In genomic region chr21:44194451-44194850, GRCh38 we compare ENCODE assay signal across 1 cellular context. TPM values are rescaled to one million over a fixed set of nuclear protein-coding genes. Genes with fewer than 3 reads are reported as not detected.
"Had no signal": no experiment of that assay in that cellular context is flagged by ENCODE, and none has a peak within 500 bp of the region (broad histone marks: within the 10 kb centered on the region; RNA-seq: fewer than 3 reads in every experiment).

No MANE protein-coding gene starts in this region.

RNA-seq across cellular contexts. Expression of gene ICOSLG, which starts 46.3 kb away (rescaled TPM):
- total RNA-seq: ascending aorta had no signal
